Comparison of ENCODE assay signal across 15 cellular contexts in the genomic region with DNA sequence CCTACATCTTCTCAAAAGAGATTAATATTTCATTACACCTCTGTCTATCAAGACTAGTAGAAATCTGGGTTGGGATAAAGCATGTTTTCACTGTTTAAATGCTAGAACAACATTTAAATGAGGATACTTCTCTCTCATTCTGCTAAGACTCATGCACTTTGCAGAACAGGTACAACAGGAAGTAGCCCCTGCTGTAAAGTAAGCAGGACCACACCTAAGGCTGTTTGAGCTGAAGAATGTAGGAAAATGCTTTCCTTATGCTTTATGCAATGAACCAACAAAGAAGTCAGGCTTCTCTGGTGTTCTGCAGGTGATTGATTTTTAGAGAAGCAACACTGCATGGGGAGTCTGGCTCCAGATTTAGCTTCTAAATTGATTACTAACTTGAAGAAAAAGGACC.
"Had no signal": no experiment of that assay in that cellular context is flagged by ENCODE, and none has a peak within 500 bp of the region (broad histone marks: within the 10 kb centered on the region; RNA-seq: fewer than 3 reads in every experiment).

No MANE protein-coding gene starts in this region.

- H3K4me1 Mint-ChIP-seq: activated CD4-positive, alpha-beta memory T cell treated with anti-CD3 and anti-CD28 coated beads, Interleukin-2, amount 10 ng/mL, durations not matched to agents 7 days and 5 days had no signal

- H3K4me3 Mint-ChIP-seq: activated CD4-positive, alpha-beta memory T cell treated with anti-CD3 and anti-CD28 coated beads, Interleukin-2, amount 10 ng/mL, durations not matched to agents 7 days and 5 days; activated T-cell treated with anti-CD3 and anti-CD28 coated beads, Interleukin-2, amount 50 U/mL, for 24 hours had no signal

- H3K4me3 ChIP-seq: adrenal gland, lower lobe of right lung, stomach, testis, uterus had no signal

- H3K4me1 ChIP-seq: adrenal gland, lower lobe of right lung, stomach, testis, uterus had no signal

- H3K27me3 Mint-ChIP-seq: activated CD4-positive, alpha-beta memory T cell treated with anti-CD3 and anti-CD28 coated beads, Interleukin-2, amount 10 ng/mL, durations not matched to agents 7 days and 5 days; activated T-cell treated with anti-CD3 and anti-CD28 coated beads, Interleukin-2, amount 50 U/mL, for 24 hours had no signal

- H3K27ac Mint-ChIP-seq: activated CD4-positive, alpha-beta memory T cell treated with anti-CD3 and anti-CD28 coated beads, Interleukin-2, amount 10 ng/mL, durations not matched to agents 7 days and 5 days; activated T-cell treated with anti-CD3 and anti-CD28 coated beads, Interleukin-2, amount 50 U/mL, for 24 hours had no signal

- H3K36me3 ChIP-seq: adrenal gland, lower lobe of right lung, stomach, uterus had no signal

- ATAC-seq: sciatic nerve had no signal

- H3K9me3 ChIP-seq: adrenal gland, lower lobe of right lung, testis, uterus had no signal

- H3K27ac ChIP-seq: adrenal gland, lower lobe of right lung, stomach, testis, uterus, VCaP had no signal

- H3K27me3 ChIP-seq: adrenal gland, stomach, testis, uterus had no signal

- DNase-seq: activated CD4-positive, alpha-beta memory T cell treated with anti-CD3 and anti-CD28 coated beads, Interleukin-2, amount 10 ng/mL, durations not matched to agents 7 days and 5 days; activated CD4-positive, alpha-beta T cell treated with anti-CD3 and anti-CD28 coated beads for 4 hours; activated naive CD4-positive, alpha-beta T cell treated with anti-CD3 and anti-CD28 coated beads, Interleukin-2, amount 50 U/mL, for 16 hours; activated T-cell treated with anti-CD3 and anti-CD28 coated beads, Interleukin-2, amount 50 U/mL, for 24 hours; adrenal gland; foreskin melanocyte; head of caudate nucleus; lower lobe of right lung; stomach; T-helper 1 cell; T1000; testis; uterus had no signal
